14 cellular contexts compared by ENCODE assay signal in the genomic region with DNA sequence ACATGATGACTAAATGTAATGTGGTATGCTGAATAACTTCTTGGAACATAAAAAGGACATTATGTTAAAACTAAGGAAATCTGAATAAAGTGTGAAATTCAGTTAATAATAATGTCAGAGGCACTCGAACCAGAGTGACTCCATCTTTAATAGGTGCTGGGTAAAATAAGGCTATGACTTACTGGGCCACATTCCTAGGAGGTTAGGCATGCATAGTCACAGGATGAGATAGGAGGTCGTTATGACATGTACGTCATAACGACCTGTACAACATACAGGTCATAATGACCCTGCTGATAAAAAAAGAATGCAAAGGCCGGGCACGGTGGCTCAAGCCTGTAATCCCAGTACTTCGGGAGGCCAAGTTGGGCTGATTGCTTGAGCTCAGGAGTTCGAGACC. TPM values are rescaled to one million over a fixed set of nuclear protein-coding genes. Genes with fewer than 3 reads are reported as not detected.
DNase-seq lines count a peak whose midpoint lies in the region; ATAC-seq and TF ChIP-seq lines count a peak whose summit lies in the region.
"Had no signal": no experiment of that assay in that cellular context is flagged by ENCODE, and none has a peak within 500 bp of the region (broad histone marks: within the 10 kb centered on the region; RNA-seq: fewer than 3 reads in every experiment).

No MANE protein-coding gene starts in this region.

- no peak for TF ChIP-seq EP300 in sigmoid colon (IDR thresholded peaks at IDR 0.05)

- DNase-seq in left ventricle myocardium superior (no peak), left cardiac atrium (no peak), fibroblast of villous mesenchyme (ENCODE audit: low read depth) (peak; percentile 17), upper lobe of right lung (no peak), foreskin melanocyte (no peak), sigmoid colon (no peak)
- DNase-seq: 8988T; effector CD4-positive, alpha-beta T cell; NCI-H510A had no signal

- H3K9me3 ChIP-seq in upper lobe of right lung = no peaks in the 10 kb centered on the region
- no peaks in the 10 kb centered on the region for H3K9me3 ChIP-seq in sigmoid colon
- H3K9me3 ChIP-seq: BLaER1 treated with 17β-estradiol and CSF1 and Interleukin-3, amounts not matched to agents 10 nM and 100 nM had no signal

- H3K4me3 ChIP-seq in fibroblast of villous mesenchyme (ENCODE audit: low read depth, low read length) = no peak overlapping the region
- H3K4me3 ChIP-seq in upper lobe of right lung = no peak overlapping the region
- no peak overlapping the region for H3K4me3 ChIP-seq in sigmoid colon
- H3K4me3 ChIP-seq: BLaER1 treated with 17β-estradiol and CSF1 and Interleukin-3, amounts not matched to agents 10 nM and 100 nM; cardiac muscle cell; SK-N-MC had no signal

- H3K36me3 ChIP-seq in upper lobe of right lung (no peaks in the 10 kb centered on the region), sigmoid colon (no peaks in the 10 kb centered on the region)
- H3K36me3 ChIP-seq: BLaER1 treated with 17β-estradiol and CSF1 and Interleukin-3, amounts not matched to agents 10 nM and 100 nM; cardiac muscle cell had no signal

- H3K27ac ChIP-seq in upper lobe of right lung (no peak overlapping the region), sigmoid colon (no peak overlapping the region)
- H3K27ac ChIP-seq: BLaER1 treated with 17β-estradiol and CSF1 and Interleukin-3, amounts not matched to agents 10 nM and 100 nM; cardiac muscle cell; SK-N-MC had no signal

- TF ChIP-seq CTCF in fibroblast of villous mesenchyme (IDR thresholded peaks at IDR 0.05; ENCODE audit: insufficient read depth, low read depth, low read length) (no peak), upper lobe of right lung (IDR thresholded peaks at IDR 0.05) (no peak), sigmoid colon (IDR thresholded peaks at IDR 0.05) (no peak)

- no peaks in the 10 kb centered on the region for H3K4me1 ChIP-seq in upper lobe of right lung
- H3K4me1 ChIP-seq in sigmoid colon = no peaks in the 10 kb centered on the region

- 56 to 71% methylated on average over 8 of the region's 8 CpGs for WGBS in sigmoid colon, 2 donors

- peak; percentile 36 for ATAC-seq in left ventricle myocardium superior
- ATAC-seq in left cardiac atrium = no peak
- ATAC-seq in SK-N-SH treated with all-trans-retinoic acid at 6 μM for 48 hours = peak; percentile 18; the same call in 1 of the 3 replicates
- ATAC-seq in upper lobe of right lung = peak; percentile 13
- no peak for ATAC-seq in GM21515 (IDR thresholded peaks at IDR 0.05; ENCODE audit: unreplicated experiment)

- intact Hi-C loops in left ventricle myocardium superior (cut with micrococcal nuclease) = loop anchor here (10.0 kb wide), 1 partner anchor 267 kb away; no protein-coding TSS in a partner anchor
- intact Hi-C loops in left cardiac atrium (cut with DNase I) = loop anchor here (2.0 to 10.0 kb wide), 2 partner anchors 265 to 267 kb away; no protein-coding TSS in a partner anchor
- intact Hi-C loops in upper lobe of right lung (cut with DNase I) = loop anchor here (10.0 kb wide), 1 partner anchor 267 kb away; no protein-coding TSS in a partner anchor
- intact Hi-C loops in sigmoid colon (cut with DNase I) = loop anchor here (1.0 kb wide), 1 partner anchor 265 kb away; no protein-coding TSS in a partner anchor

- H3K27me3 ChIP-seq in upper lobe of right lung (no peaks in the 10 kb centered on the region), sigmoid colon (no peaks in the 10 kb centered on the region)
- H3K27me3 ChIP-seq: cardiac muscle cell had no signal

- TF ChIP-seq POLR2A in sigmoid colon (IDR thresholded peaks at IDR 0.05) = no peak

TF ChIP-seq in SK-N-SH treated with all-trans-retinoic acid at 6 μM for 48 hours, 23 proteins besides CTCF, POLR2A, EP300 and RAD21:
- TF ChIP-seq, protein P1, sequence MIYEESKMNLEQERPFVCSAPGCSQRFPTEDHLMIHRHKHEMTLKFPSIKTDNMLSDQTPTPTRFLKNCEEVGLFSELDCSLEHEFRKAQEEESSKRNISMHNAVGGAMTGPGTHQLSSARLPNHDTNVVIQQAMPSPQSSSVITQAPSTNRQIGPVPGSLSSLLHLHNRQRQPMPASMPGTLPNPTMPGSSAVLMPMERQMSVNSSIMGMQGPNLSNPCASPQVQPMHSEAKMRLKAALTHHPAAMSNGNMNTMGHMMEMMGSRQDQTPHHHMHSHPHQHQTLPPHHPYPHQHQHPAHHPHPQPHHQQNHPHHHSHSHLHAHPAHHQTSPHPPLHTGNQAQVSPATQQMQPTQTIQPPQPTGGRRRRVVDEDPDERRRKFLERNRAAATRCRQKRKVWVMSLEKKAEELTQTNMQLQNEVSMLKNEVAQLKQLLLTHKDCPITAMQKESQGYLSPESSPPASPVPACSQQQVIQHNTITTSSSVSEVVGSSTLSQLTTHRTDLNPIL (CRISPR knock-in tag; IDR thresholded peaks at IDR 0.05; ENCODE audit: low read depth) = no peak
- TF ChIP-seq GLIS3 (CRISPR knock-in tag; IDR thresholded peaks at IDR 0.05) (no peak), CSDC2 (CRISPR knock-in tag; IDR thresholded peaks at IDR 0.05) (no peak), ESRRG (CRISPR knock-in tag; IDR thresholded peaks at IDR 0.05) (no peak), ZFP30 (CRISPR knock-in tag; IDR thresholded peaks at IDR 0.05) (no peak)
- TF ChIP-seq, protein P2, sequence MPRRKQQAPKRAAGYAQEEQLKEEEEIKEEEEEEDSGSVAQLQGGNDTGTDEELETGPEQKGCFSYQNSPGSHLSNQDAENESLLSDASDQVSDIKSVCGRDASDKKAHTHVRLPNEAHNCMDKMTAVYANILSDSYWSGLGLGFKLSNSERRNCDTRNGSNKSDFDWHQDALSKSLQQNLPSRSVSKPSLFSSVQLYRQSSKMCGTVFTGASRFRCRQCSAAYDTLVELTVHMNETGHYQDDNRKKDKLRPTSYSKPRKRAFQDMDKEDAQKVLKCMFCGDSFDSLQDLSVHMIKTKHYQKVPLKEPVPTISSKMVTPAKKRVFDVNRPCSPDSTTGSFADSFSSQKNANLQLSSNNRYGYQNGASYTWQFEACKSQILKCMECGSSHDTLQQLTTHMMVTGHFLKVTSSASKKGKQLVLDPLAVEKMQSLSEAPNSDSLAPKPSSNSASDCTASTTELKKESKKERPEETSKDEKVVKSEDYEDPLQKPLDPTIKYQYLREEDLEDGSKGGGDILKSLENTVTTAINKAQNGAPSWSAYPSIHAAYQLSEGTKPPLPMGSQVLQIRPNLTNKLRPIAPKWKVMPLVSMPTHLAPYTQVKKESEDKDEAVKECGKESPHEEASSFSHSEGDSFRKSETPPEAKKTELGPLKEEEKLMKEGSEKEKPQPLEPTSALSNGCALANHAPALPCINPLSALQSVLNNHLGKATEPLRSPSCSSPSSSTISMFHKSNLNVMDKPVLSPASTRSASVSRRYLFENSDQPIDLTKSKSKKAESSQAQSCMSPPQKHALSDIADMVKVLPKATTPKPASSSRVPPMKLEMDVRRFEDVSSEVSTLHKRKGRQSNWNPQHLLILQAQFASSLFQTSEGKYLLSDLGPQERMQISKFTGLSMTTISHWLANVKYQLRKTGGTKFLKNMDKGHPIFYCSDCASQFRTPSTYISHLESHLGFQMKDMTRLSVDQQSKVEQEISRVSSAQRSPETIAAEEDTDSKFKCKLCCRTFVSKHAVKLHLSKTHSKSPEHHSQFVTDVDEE (CRISPR knock-in tag; IDR thresholded peaks at IDR 0.05) = no peak

RNA-seq across cellular contexts. Expression of a gene that starts 28.9 kb away (rescaled TPM):
- total RNA-seq in left ventricle myocardium superior (3.8 TPM), left cardiac atrium (1 to 10 TPM; 3.1 to 5.7 TPM), fibroblast of villous mesenchyme (9.0 and 13.0 TPM in 2 replicates), upper lobe of right lung (9.8 TPM), sigmoid colon (10 to 100 TPM in 2 of 4 donors, 1 to 10 TPM in 2; 6.9 to 19.4 (median 9.5) TPM)
- 1 to 10 TPM in 2 of 3 donors, under 1 TPM in 1; 0.92 to 3.6 (median 1.8) TPM for polyA plus RNA-seq in sigmoid colon

RNA-seq across cellular contexts. Expression of a gene that starts 36.7 kb away (rescaled TPM):
- total RNA-seq in left ventricle myocardium superior (34.5 TPM), left cardiac atrium (10 to 100 TPM; 31.1 to 33.0 TPM), fibroblast of villous mesenchyme (26.1 and 43.2 TPM in 2 replicates), upper lobe of right lung (44.5 TPM), sigmoid colon (10 to 100 TPM; 21.9 to 36.1 (median 32.5) TPM)
- 10 to 100 TPM in 2 of 3 donors, 1 to 10 TPM in 1; 7.2 to 12.4 (median 11.6) TPM for polyA plus RNA-seq in sigmoid colon

Comparison
In these comparisons a context has a peak if more than half of its experiments do, and no peak if none do; other contexts are left out.
1. ATAC-seq: peak in left ventricle myocardium superior (single experiment), SK-N-SH treated with all-trans-retinoic acid at 6 μM for 48 hours (single experiment) and upper lobe of right lung (single experiment); none in left cardiac atrium (0 of 2) and GM21515 (single experiment).